Comparison of ENCODE assay signal across 10 cellular contexts in genomic region chr7:100492738-100493475, GRCh38. TPM values are rescaled to one million over a fixed set of nuclear protein-coding genes. Genes with fewer than 3 reads are reported as not detected.
A peak's percentile ranks its signal among the peaks of the same experiment; 100 is the strongest.
DNase-seq lines count a peak whose midpoint lies in the region; ATAC-seq, FAIRE-seq and TF ChIP-seq lines count a peak whose summit lies in the region.
"Had no signal": no experiment of that assay in that cellular context is flagged by ENCODE, and none has a peak within 500 bp of the region (broad histone marks: within the 10 kb centered on the region; RNA-seq: fewer than 3 reads in every experiment).

No MANE protein-coding gene starts in this region.

- no peaks in the 10 kb centered on the region for H3K36me3 Mint-ChIP-seq in CD8-positive, alpha-beta T cell
- H3K36me3 Mint-ChIP-seq in neural crest cell (ENCODE audit: low read depth), result no peaks in the 10 kb centered on the region

- no peak overlapping the region for H4K8ac ChIP-seq in H1 (ENCODE audit: extremely low read depth, insufficient read depth, low read length)

- no peak overlapping the region for H4K91ac ChIP-seq in H1 (replicated peaks; ENCODE audit: insufficient read length, low read length)

- TF ChIP-seq EP300 in H1 (IDR thresholded peaks at IDR 0.05; ENCODE audit: borderline replicate concordance in 1 of 2, low read depth in 2 of 2, low read length in 2 of 2), result no peak

- no peak overlapping the region for H2BK12ac ChIP-seq in H1 (ENCODE audit: low read depth, low read length)

- TF ChIP-seq RAD21 in H1 (IDR thresholded peaks at IDR 0.05 in 1 of 2, conservative IDR thresholded peaks at IDR 0.05 in 1 of 2; ENCODE audit: low read depth in 2 of 2, low read length in 2 of 2), result no peak

- DNase-seq in CD8-positive, alpha-beta T cell, result no peak
- no peak for DNase-seq in H1 (ENCODE audit: low read depth in 1 of 2, low spot score in 2 of 2)
- no peak for DNase-seq in neural crest cell (ENCODE audit: low read depth, low spot score)
- DNase-seq in stimulated activated naive CD4-positive, alpha-beta T cell treated with Interleukin-2 at 50 U/mL for 16 hours (lab: John Stamatoyannopoulos, UW), result no peak
- no peak for DNase-seq in NCI-H524 (lab: John Stamatoyannopoulos, UW)
- DNase-seq: DND-41, NCI-H187 had no signal

- H3K4me3 Mint-ChIP-seq in CD8-positive, alpha-beta T cell, result peak overlapping the region; percentile 73
- H3K4me3 Mint-ChIP-seq in neural crest cell, result peak overlapping the region; percentile 77

- intact Hi-C loops in CD8-positive, alpha-beta T cell (cut with DNase I, micrococcal nuclease), result no loop called here

- H4K5ac ChIP-seq in H1 (ENCODE audit: insufficient read length, low read depth, low read length), result no peak overlapping the region

- H3K36me3 ChIP-seq in CD8-positive, alpha-beta T cell (ENCODE audit: insufficient read depth, low read length), result no peaks in the 10 kb centered on the region
- H3K36me3 ChIP-seq in OCI-LY3 (replicated peaks; ENCODE audit: low read depth, low read length) (no peaks in the 10 kb centered on the region), H1 (ENCODE audit: control insufficient read depth in 2 of 4, insufficient read depth in 4 of 4, low read length in 3 of 4) (peaks cover 0 to 9% (median 0%) of the 10 kb centered on the region in 4 experiments; a peak in 2 of 8 replicates)

- peak overlapping the region; percentile 81; the same call in 1 of the 2 replicates for H2BK15ac ChIP-seq in H1 (ENCODE audit: low read length)

- POLR2A ChIA-PET in CD8-positive, alpha-beta T cell (lab: Charles Lee), result interaction anchor here (0.6 to 1.5 kb wide), 3 partner anchors 28 to 91 kb away, joined by 3 to 4 read pairs (median 3); no protein-coding TSS in a partner anchor
- POLR2A ChIA-PET in H1 (lab: Charles Lee; ENCODE audit: partially characterized antibody), result interaction anchor here (0.6 to 1.8 kb wide), 7 partner anchors 10 to 403 kb away, joined by 3 to 7 read pairs (median 4); partner anchors contain the start of genes ACHE, AGFG2, NYAP1 and PPP1R35

- H3K4me1 Mint-ChIP-seq in CD8-positive, alpha-beta T cell (ENCODE audit: low read depth), result peaks cover 13% of the 10 kb centered on the region
- peaks cover 32% of the 10 kb centered on the region for H3K4me1 Mint-ChIP-seq in neural crest cell

- no peak overlapping the region for H2BK20ac ChIP-seq in H1 (ENCODE audit: low read length)

- ATAC-seq in CD8-positive, alpha-beta T cell, result peak; percentile 18
- ATAC-seq in GM19023 (IDR thresholded peaks at IDR 0.05; ENCODE audit: unreplicated experiment), result no peak
- no peak for ATAC-seq in HG03460 (IDR thresholded peaks at IDR 0.05; ENCODE audit: unreplicated experiment)

- H3K18ac ChIP-seq in H1 (ENCODE audit: extremely low read depth, low read length), result no peak overlapping the region; the same call in 1 of the 2 replicates

- no peak overlapping the region for H2BK5ac ChIP-seq in H1 (ENCODE audit: low read depth, low read length)

- no peaks in the 10 kb centered on the region for H3K9me3 ChIP-seq in CD8-positive, alpha-beta T cell (ENCODE audit: low read length)
- H3K9me3 ChIP-seq in OCI-LY3 (ENCODE audit: insufficient read depth, low read length) (no peaks in the 10 kb centered on the region), H1 (ENCODE audit: insufficient read depth in 2 of 2, low read depth in 1 of 2, low read length in 1 of 2) (no peaks in the 10 kb centered on the region)

- no peak overlapping the region for H3K23ac ChIP-seq in H1 (ENCODE audit: insufficient read length)

- H3K4me2 ChIP-seq in OCI-LY3 (ENCODE audit: low read length) (peak overlapping the region; percentile 83), H1 (ENCODE audit: insufficient read depth in 1 of 2, low read depth in 2 of 2, low read length in 2 of 2) (peak overlapping the region; percentile 77 to 79)

- no peak for FAIRE-seq in H1 (lab: Jason Lieb, UNC)

- 0 out of 2 replicates have a peak overlapping the region, but pooled peaks have one; percentile 39 for H2AK5ac ChIP-seq in H1 (ENCODE audit: low read depth, low read length)

- CTCF ChIA-PET in CD8-positive, alpha-beta T cell (lab: Charles Lee), result interaction anchor here (1.2 to 3.2 kb wide), 8 partner anchors 10 to 140 kb away, joined by 4 to 23 read pairs (median 6); no protein-coding TSS in a partner anchor
- CTCF ChIA-PET in H1 (lab: Charles Lee; ENCODE audit: partially characterized antibody), result interaction anchor here (1.1 to 3.7 kb wide), 7 partner anchors 9 to 74 kb away, joined by 3 to 17 read pairs (median 7); partner anchors contain the start of gene NYAP1

- no peak for TF ChIP-seq CTCF in CD8-positive, alpha-beta T cell (IDR thresholded peaks at IDR 0.05)
- TF ChIP-seq CTCF in OCI-LY3 (IDR thresholded peaks at IDR 0.05; ENCODE audit: low read depth, low read length) (no peak), H1 (IDR thresholded peaks at IDR 0.05; ENCODE audit: control extremely low read depth in 1 of 3, insufficient read depth in 1 of 3, low read depth in 1 of 3, low read length in 3 of 3) (no peak), neural crest cell (conservative IDR thresholded peaks at IDR 0.05) (peak; percentile 16)

- no peaks in the 10 kb centered on the region for H3K9me3 Mint-ChIP-seq in CD8-positive, alpha-beta T cell
- H3K9me3 Mint-ChIP-seq in neural crest cell, result no peaks in the 10 kb centered on the region

- no peaks in the 10 kb centered on the region for H3K27me3 Mint-ChIP-seq in CD8-positive, alpha-beta T cell (ENCODE audit: low read depth)
- H3K27me3 Mint-ChIP-seq in neural crest cell (ENCODE audit: low read depth), result no peaks in the 10 kb centered on the region

- H2AFZ ChIP-seq in OCI-LY3 (ENCODE audit: low read depth, low read length) (peak overlapping the region; percentile 67; the same call in 1 of the 2 replicates), H1 (ENCODE audit: low read length) (no peak overlapping the region)

- H4K20me1 ChIP-seq in OCI-LY3 (ENCODE audit: insufficient read depth, low read length) (no peaks in the 10 kb centered on the region), H1 (replicated peaks in 1 of 2; ENCODE audit: control insufficient read depth in 1 of 2, insufficient read depth in 2 of 2, low read length in 2 of 2) (peaks cover 0 to 7% of the 10 kb centered on the region in 2 experiments)

- H3K4me3 ChIP-seq in CD8-positive, alpha-beta T cell (ENCODE audit: low read depth, low read length), result peak overlapping the region; percentile 42
- peak overlapping the region; percentile 79 for H3K4me3 ChIP-seq in OCI-LY3 (ENCODE audit: low read length)
- peak overlapping the region; percentile 14 to 68 (median 30); a peak in 6 of 8 replicates for H3K4me3 ChIP-seq in H1 (ENCODE audit: extremely low read depth in 1 of 4, insufficient read depth in 2 of 4, low read depth in 3 of 4, low read length in 4 of 4)

- H3K9ac ChIP-seq in OCI-LY3 (ENCODE audit: low read length), result peak overlapping the region; percentile 58
- H3K9ac ChIP-seq in H1 (replicated peaks in 1 of 4; ENCODE audit: extremely low read depth in 1 of 4, low read depth in 3 of 4, low read length in 3 of 4), result no peak overlapping the region

- no peaks in the 10 kb centered on the region for H3K79me2 ChIP-seq in OCI-LY3 (ENCODE audit: low read length)
- no peaks in the 10 kb centered on the region for H3K79me2 ChIP-seq in H1 (ENCODE audit: control insufficient read depth in 1 of 2, insufficient read depth in 2 of 2, low read length in 2 of 2)

- no peak for TF ChIP-seq POLR2A in H1 (IDR thresholded peaks at IDR 0.05; ENCODE audit: control extremely low read depth in 1 of 2, low read depth in 2 of 2, low read length in 2 of 2)

- H3K56ac ChIP-seq in H1 (replicated peaks; ENCODE audit: insufficient read length, low read depth, low read length), result no peak overlapping the region

- H2BK120ac ChIP-seq in H1 (replicated peaks; ENCODE audit: low read depth, low read length), result no peak overlapping the region

- peaks cover 7% of the 10 kb centered on the region; the same call in 1 of the 2 replicates for H3K23me2 ChIP-seq in H1 (ENCODE audit: low read depth, low read length)

- peaks cover 12% of the 10 kb centered on the region for H3K4me1 ChIP-seq in CD8-positive, alpha-beta T cell (ENCODE audit: insufficient read depth, low read length)
- peaks cover 26% of the 10 kb centered on the region for H3K4me1 ChIP-seq in OCI-LY3 (ENCODE audit: low read length)
- peaks cover 2 to 16% (median 11%) of the 10 kb centered on the region in 4 experiments for H3K4me1 ChIP-seq in H1 (replicated peaks in 1 of 4; ENCODE audit: control insufficient read depth in 3 of 4, insufficient read depth in 4 of 4, low read length in 3 of 4)

- no peak overlapping the region for H3K14ac ChIP-seq in H1 (ENCODE audit: insufficient read length)

- H3K27me3 ChIP-seq in CD8-positive, alpha-beta T cell (ENCODE audit: insufficient read depth, low read length), result no peaks in the 10 kb centered on the region
- H3K27me3 ChIP-seq in OCI-LY3 (ENCODE audit: low read depth, low read length), result peaks cover 10% of the 10 kb centered on the region; the same call in 1 of the 2 replicates
- peaks cover 0 to 4% (median 2%) of the 10 kb centered on the region in 4 experiments; a peak in 5 of 7 replicates for H3K27me3 ChIP-seq in H1 (replicated peaks in 1 of 4; ENCODE audit: control insufficient read depth in 3 of 4, extremely low read depth in 1 of 4, insufficient read depth in 3 of 4, low read length in 3 of 4)

- WGBS in H1 (ENCODE audit: extremely low coverage in 1 of 2, insufficient coverage in 1 of 2, insufficient read length in 1 of 2, insufficient replicate concordance in 2 of 2, low coverage in 1 of 2, low lambda C conversion rate in 2 of 2, missing lambda C conversion rate in 1 of 2), 2 experiments, result 71% methylated on average over 5 of the region's 5 CpGs; no CpG with 5 or more reads in 1 of the 2 experiments

- no peak overlapping the region for H3K27ac ChIP-seq in CD8-positive, alpha-beta T cell (ENCODE audit: low read depth, low read length)
- H3K27ac ChIP-seq in OCI-LY3 (ENCODE audit: low read length), result no peak overlapping the region
- H3K27ac ChIP-seq in H1 (ENCODE audit: low read depth, low read length), result no peak overlapping the region

- H3K79me1 ChIP-seq in H1 (ENCODE audit: low read depth, low read length), result no peaks in the 10 kb centered on the region

- no peak overlapping the region for H3K4ac ChIP-seq in H1 (replicated peaks; ENCODE audit: insufficient read length, low read depth, low read length)

- no peak overlapping the region for H3K27ac Mint-ChIP-seq in CD8-positive, alpha-beta T cell
- H3K27ac Mint-ChIP-seq in neural crest cell (ENCODE audit: unreplicated experiment), result no peak overlapping the region

RNA-seq across cellular contexts. Expression of gene NYAP1, which starts 9.2 kb away (rescaled TPM):
- total RNA-seq in CD8-positive, alpha-beta T cell, result under 1 TPM; 0.33 to 0.38 TPM
- total RNA-seq in H1 (2021; fragmentation: NEBNext Ultra II Directional; extraction: Animal tissue kit (Norgen Biotek cat#: 25700)), result 4.5 and 4.6 TPM in 2 replicates
- 1.9 and 5.0 TPM in 2 replicates for polyA plus RNA-seq in H1 (2011; rRNA removed)
- polyA plus RNA-seq in H1 (2011; cell fraction: cytosol; rRNA removed), result 3.9 TPM
- polyA plus RNA-seq in H1 (2011; cell fraction: nucleus; rRNA removed), result 5.5 TPM
- polyA plus RNA-seq in H1 (2012, experiment 1 of 2), result 2.7 to 4.5 TPM (median 3.8 TPM) in 4 replicates
- 2.0 TPM for polyA plus RNA-seq in H1 (2012, experiment 2 of 2)
- 2.5 TPM for polyA plus RNA-seq in H1 (2013, experiment 1 of 2)
- 2.2 TPM for polyA plus RNA-seq in H1 (2013, experiment 2 of 2)
- 0.37 and 0.41 TPM in 2 replicates for polyA minus RNA-seq in H1 (2011; rRNA and poly(A)+ RNA removed)
- 3.1 TPM for polyA minus RNA-seq in H1 (2011; cell fraction: cytosol; rRNA and poly(A)+ RNA removed)
- 2.9 TPM for polyA minus RNA-seq in H1 (2011; cell fraction: nucleus; rRNA and poly(A)+ RNA removed)
- total RNA-seq in neural crest cell, result 4.8 and 5.2 TPM in 2 replicates

RNA-seq across cellular contexts. Expression of gene TSC22D4, which starts 13.9 kb away (rescaled TPM):
- 10 to 100 TPM; 30.7 to 32.3 TPM for total RNA-seq in CD8-positive, alpha-beta T cell
- total RNA-seq in H1 (2021; fragmentation: NEBNext Ultra II Directional; extraction: Animal tissue kit (Norgen Biotek cat#: 25700)), result 20.3 and 24.1 TPM in 2 replicates
- polyA plus RNA-seq in H1 (2011; rRNA removed), result 13.2 and 22.4 TPM in 2 replicates
- 14.7 TPM for polyA plus RNA-seq in H1 (2011; cell fraction: cytosol; rRNA removed)
- 22.4 TPM for polyA plus RNA-seq in H1 (2011; cell fraction: nucleus; rRNA removed)
- polyA plus RNA-seq in H1 (2012, experiment 1 of 2), result 13.5 to 21.7 TPM (median 20.5 TPM) in 4 replicates
- polyA plus RNA-seq in H1 (2012, experiment 2 of 2), result 18.7 TPM
- 15.3 TPM for polyA plus RNA-seq in H1 (2013, experiment 1 of 2)
- polyA plus RNA-seq in H1 (2013, experiment 2 of 2), result 14.1 TPM
- polyA minus RNA-seq in H1 (2011; rRNA and poly(A)+ RNA removed), result 4.6 and 6.6 TPM in 2 replicates
- 15.1 TPM for polyA minus RNA-seq in H1 (2011; cell fraction: cytosol; rRNA and poly(A)+ RNA removed)
- 7.5 TPM for polyA minus RNA-seq in H1 (2011; cell fraction: nucleus; rRNA and poly(A)+ RNA removed)
- total RNA-seq in neural crest cell, result 28.8 and 32.8 TPM in 2 replicates

RNA-seq across cellular contexts. Expression of gene SPACDR, which starts 28.8 kb away (rescaled TPM):
- under 1 TPM in 1 of 2 experiments, not detected in 1; 0.94 TPM for total RNA-seq in CD8-positive, alpha-beta T cell
- total RNA-seq in H1 (2021; fragmentation: NEBNext Ultra II Directional; extraction: Animal tissue kit (Norgen Biotek cat#: 25700)), result 0.33 TPM in 1 of 2 replicates, not detected in the other
- polyA plus RNA-seq in H1 (2011; rRNA removed), result 0.26 and 0.31 TPM in 2 replicates
- polyA plus RNA-seq in H1 (2011; cell fraction: cytosol; rRNA removed), result 0.41 TPM
- polyA plus RNA-seq in H1 (2011; cell fraction: nucleus; rRNA removed), result 0.80 TPM
- polyA plus RNA-seq in H1 (2012, experiment 1 of 2), result 0.18 to 0.92 TPM (median 0.19 TPM) in 3 of 4 replicates, not detected in the other
- polyA plus RNA-seq in H1 (2012, experiment 2 of 2), result 0.39 TPM
- polyA plus RNA-seq in H1 (2013, experiment 1 of 2), result 0.55 TPM
- 0.13 TPM for polyA plus RNA-seq in H1 (2013, experiment 2 of 2)
- polyA minus RNA-seq in H1 (2011; rRNA and poly(A)+ RNA removed), result not detected in 2 replicates
- polyA minus RNA-seq in H1 (2011; cell fraction: cytosol; rRNA and poly(A)+ RNA removed), result not detected
- polyA minus RNA-seq in H1 (2011; cell fraction: nucleus; rRNA and poly(A)+ RNA removed), result not detected
- 1.0 and 1.4 TPM in 2 replicates for total RNA-seq in neural crest cell

RNA-seq across cellular contexts. Expression of gene AGFG2, which starts 46.1 kb away (rescaled TPM):
- 1 to 10 TPM; 4.4 to 6.3 TPM for total RNA-seq in CD8-positive, alpha-beta T cell
- 7.6 TPM in 2 replicates for total RNA-seq in H1 (2021; fragmentation: NEBNext Ultra II Directional; extraction: Animal tissue kit (Norgen Biotek cat#: 25700))
- 11.2 and 15.9 TPM in 2 replicates for polyA plus RNA-seq in H1 (2011; rRNA removed)
- polyA plus RNA-seq in H1 (2011; cell fraction: cytosol; rRNA removed), result 8.7 TPM
- 18.2 TPM for polyA plus RNA-seq in H1 (2011; cell fraction: nucleus; rRNA removed)
- polyA plus RNA-seq in H1 (2012, experiment 1 of 2), result 5.8 to 9.2 TPM (median 6.5 TPM) in 4 replicates
- 4.1 TPM for polyA plus RNA-seq in H1 (2012, experiment 2 of 2)
- polyA plus RNA-seq in H1 (2013, experiment 1 of 2), result 2.6 TPM
- polyA plus RNA-seq in H1 (2013, experiment 2 of 2), result 3.0 TPM
- polyA minus RNA-seq in H1 (2011; rRNA and poly(A)+ RNA removed), result 7.0 and 7.5 TPM in 2 replicates
- 12.4 TPM for polyA minus RNA-seq in H1 (2011; cell fraction: cytosol; rRNA and poly(A)+ RNA removed)
- 13.5 TPM for polyA minus RNA-seq in H1 (2011; cell fraction: nucleus; rRNA and poly(A)+ RNA removed)
- total RNA-seq in neural crest cell, result 11.6 and 13.3 TPM in 2 replicates

RNA-seq across cellular contexts. Expression of gene PPP1R35, which starts 56.6 kb away (rescaled TPM):
- total RNA-seq in CD8-positive, alpha-beta T cell, result 10 to 100 TPM; 29.4 to 33.5 TPM
- 53.8 and 58.2 TPM in 2 replicates for total RNA-seq in H1 (2021; fragmentation: NEBNext Ultra II Directional; extraction: Animal tissue kit (Norgen Biotek cat#: 25700))
- polyA plus RNA-seq in H1 (2011; rRNA removed), result 52.3 and 78.4 TPM in 2 replicates
- polyA plus RNA-seq in H1 (2011; cell fraction: cytosol; rRNA removed), result 63.4 TPM
- polyA plus RNA-seq in H1 (2011; cell fraction: nucleus; rRNA removed), result 97.9 TPM
- 42.3 to 54.4 TPM (median 51.6 TPM) in 4 replicates for polyA plus RNA-seq in H1 (2012, experiment 1 of 2)
- polyA plus RNA-seq in H1 (2012, experiment 2 of 2), result 48.2 TPM
- 131 TPM for polyA plus RNA-seq in H1 (2013, experiment 1 of 2)
- 122 TPM for polyA plus RNA-seq in H1 (2013, experiment 2 of 2)
- polyA minus RNA-seq in H1 (2011; rRNA and poly(A)+ RNA removed), result 2.5 and 4.6 TPM in 2 replicates
- 22.1 TPM for polyA minus RNA-seq in H1 (2011; cell fraction: cytosol; rRNA and poly(A)+ RNA removed)
- polyA minus RNA-seq in H1 (2011; cell fraction: nucleus; rRNA and poly(A)+ RNA removed), result 18.2 TPM
- 39.5 and 42.1 TPM in 2 replicates for total RNA-seq in neural crest cell
